In the genomic region with DNA sequence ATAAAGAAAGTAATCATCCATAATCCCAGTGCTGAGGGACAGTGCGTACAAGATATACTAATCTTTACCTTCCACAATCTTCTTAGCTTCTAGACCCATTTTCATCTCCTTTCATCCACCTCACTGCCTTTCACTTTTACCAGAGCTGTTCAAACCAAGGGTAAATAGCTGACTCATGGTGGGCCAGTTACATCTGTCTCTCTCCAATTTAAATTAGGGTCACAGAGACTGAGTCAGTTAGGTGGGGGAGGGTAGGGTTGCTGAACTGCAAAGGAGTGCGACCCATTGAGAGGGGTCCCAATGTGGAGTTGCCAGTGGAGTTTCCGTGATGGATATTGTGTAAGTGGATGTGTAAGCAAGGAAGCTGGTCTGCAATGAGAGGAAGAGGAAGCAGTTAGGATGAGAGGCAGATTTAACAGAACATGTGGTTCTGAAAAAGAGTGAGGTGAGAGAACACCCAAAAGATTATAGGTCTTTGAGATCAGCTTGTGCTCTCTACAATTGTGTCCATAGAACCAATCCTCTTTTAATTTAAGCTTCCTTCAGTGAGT, we compare ENCODE assay signal across 16 cellular contexts.
"Had no signal": no experiment of that assay in that cellular context is flagged by ENCODE, and none has a peak within 500 bp of the region (broad histone marks: within the 10 kb centered on the region; RNA-seq: fewer than 3 reads in every experiment).

No MANE protein-coding gene starts in this region.

- H3K4me3 Mint-ChIP-seq: activated CD4-positive, alpha-beta memory T cell treated with anti-CD3 and anti-CD28 coated beads, Interleukin-2, amount 10 ng/mL, durations not matched to agents 7 days and 5 days; activated CD4-positive, alpha-beta T cell treated with anti-CD3 and anti-CD28 coated beads for 36 hours; activated T-cell treated with anti-CD3 and anti-CD28 coated beads, Interleukin-2, amount 50 U/mL, for 72 hours; mesothelial cell of epicardium; stimulated activated naive CD8-positive, alpha-beta T cell treated with anti-CD3 and anti-CD28 coated beads, Interleukin-15, Interleukin-2, amounts not matched to agents 100 ng/mL and 50 ng/mL, for 24 hours; type B pancreatic cell had no signal

- DNase-seq: activated CD4-positive, alpha-beta memory T cell treated with anti-CD3 and anti-CD28 coated beads, Interleukin-2, amount 10 ng/mL, durations not matched to agents 7 days and 5 days; activated CD4-positive, alpha-beta T cell treated with anti-CD3 and anti-CD28 coated beads for 36 hours; activated CD8-positive, alpha-beta memory T cell treated with anti-CD3 and anti-CD28 coated beads, Interleukin-2, amount 50 U/mL, for 4 hours; activated gamma-delta T cell; activated T-cell treated with anti-CD3 and anti-CD28 coated beads, Interleukin-2, amount 50 U/mL, for 72 hours; foreskin fibroblast; left colon; lower lobe of right lung; ovary; spleen; T1000 had no signal

- H3K36me3 ChIP-seq: lower lobe of right lung, ovary, spleen had no signal

- H3K9me3 Mint-ChIP-seq: activated CD4-positive, alpha-beta memory T cell treated with anti-CD3 and anti-CD28 coated beads, Interleukin-2, amount 10 ng/mL, durations not matched to agents 7 days and 5 days; mesothelial cell of epicardium; type B pancreatic cell had no signal

- H3K27ac Mint-ChIP-seq: activated CD4-positive, alpha-beta memory T cell treated with anti-CD3 and anti-CD28 coated beads, Interleukin-2, amount 10 ng/mL, durations not matched to agents 7 days and 5 days; activated CD4-positive, alpha-beta T cell treated with anti-CD3 and anti-CD28 coated beads for 36 hours; activated naive CD4-positive, alpha-beta T cell treated with anti-CD3 and anti-CD28 coated beads, Interleukin-2, amount 50 U/mL, for 72 hours; activated T-cell treated with anti-CD3 and anti-CD28 coated beads, Interleukin-2, amount 50 U/mL, for 72 hours; mesothelial cell of epicardium; stimulated activated naive CD8-positive, alpha-beta T cell treated with anti-CD3 and anti-CD28 coated beads, Interleukin-15, Interleukin-2, amounts not matched to agents 100 ng/mL and 50 ng/mL, for 24 hours; type B pancreatic cell had no signal

- H3K9me3 ChIP-seq: lower lobe of right lung, ovary, spleen had no signal

- H3K4me1 Mint-ChIP-seq: activated CD4-positive, alpha-beta memory T cell treated with anti-CD3 and anti-CD28 coated beads, Interleukin-2, amount 10 ng/mL, durations not matched to agents 7 days and 5 days; activated CD4-positive, alpha-beta T cell treated with anti-CD3 and anti-CD28 coated beads for 36 hours; mesothelial cell of epicardium had no signal

- H3K4me1 ChIP-seq: lower lobe of right lung, spleen had no signal

- H3K4me3 ChIP-seq: lower lobe of right lung, ovary, spleen had no signal

- H3K36me3 Mint-ChIP-seq: activated naive CD4-positive, alpha-beta T cell treated with anti-CD3 and anti-CD28 coated beads, Interleukin-2, amount 50 U/mL, for 72 hours; mesothelial cell of epicardium; type B pancreatic cell had no signal

- H3K27ac ChIP-seq: lower lobe of right lung, ovary, spleen, VCaP had no signal

- H3K27me3 ChIP-seq: ovary had no signal
